In genomic region chr9:100098241-100098886, GRCh38 we compare ENCODE assay signal across 8 cellular contexts. TPM values are rescaled to one million over a fixed set of nuclear protein-coding genes. Genes with fewer than 3 reads are reported as not detected.
DNase-seq lines count a peak whose midpoint lies in the region; ATAC-seq and TF ChIP-seq lines count a peak whose summit lies in the region.

No MANE protein-coding gene starts in this region.

- H3K4me3 ChIP-seq in HAP-1, result peak overlapping the region; percentile 97
- peak overlapping the region; percentile 95 for H3K4me3 ChIP-seq in MM.1S (ENCODE audit: low read length)
- H3K4me3 ChIP-seq in body of pancreas, result peak overlapping the region; percentile 69 to 96
- H3K4me3 ChIP-seq in rectal smooth muscle tissue (ENCODE audit: low read length), result peak overlapping the region; percentile 97

- peak overlapping the region; percentile 80 for H3K9ac ChIP-seq in ES-I3 (ENCODE audit: low read depth, low read length)
- peak overlapping the region; percentile 82 for H3K9ac ChIP-seq in MM.1S (ENCODE audit: low read length)
- H3K9ac ChIP-seq in rectal smooth muscle tissue (ENCODE audit: low read length), result peak overlapping the region; percentile 74

- H3K27ac ChIP-seq in MM.1S (ENCODE audit: low read length) (peak overlapping the region; percentile 60; the same call in 1 of the 2 replicates), body of pancreas (peak overlapping the region; percentile 68 to 96 (median 87)), rectal smooth muscle tissue (ENCODE audit: low read depth, low read length) (peak overlapping the region; percentile 55)

- TF ChIP-seq CTCF in MM.1S (IDR thresholded peaks at IDR 0.05; ENCODE audit: low read length) (no peak), body of pancreas (IDR thresholded peaks at IDR 0.05) (no peak)

- ATAC-seq in body of pancreas, result peak; percentile 58

- H3K4me1 ChIP-seq in ES-I3 (ENCODE audit: insufficient read depth, low read length) (no peaks in the 10 kb centered on the region), HAP-1 (peaks cover 16% of the 10 kb centered on the region), MM.1S (ENCODE audit: low read length) (peaks cover 11% of the 10 kb centered on the region; the same call in 1 of the 2 replicates), body of pancreas (peaks cover 49% of the 10 kb centered on the region), rectal smooth muscle tissue (ENCODE audit: control insufficient read depth, insufficient read depth, low read length) (peaks cover 7% of the 10 kb centered on the region)

- peaks cover 65% of the 10 kb centered on the region for H3K79me2 ChIP-seq in MM.1S (ENCODE audit: low read length)

- H2AFZ ChIP-seq in MM.1S (ENCODE audit: low read length), result peak overlapping the region; percentile 66

- no peaks in the 10 kb centered on the region for H3F3A ChIP-seq in MM.1S (ENCODE audit: insufficient read depth, low read length)

- TF ChIP-seq POLR2A in body of pancreas (IDR thresholded peaks at IDR 0.05), result peak in 1 of 3 donors; percentile 48

- 0% methylated on average over 30 to 34 of the region's 34 CpGs for WGBS in body of pancreas, 2 donors

- peak; percentile 57 to 79 for DNase-seq in HAP-1 (ENCODE audit: low spot score in 2 of 2)
- no peak for DNase-seq in MM.1S
- DNase-seq in SK-N-DZ (ENCODE audit: low spot score), result peak; percentile 29
- DNase-seq in body of pancreas, result peak; percentile 71 to 86 (median 79)
- DNase-seq in iPS DF 4.7 (ENCODE audit: extremely low read depth, low spot score), result peak; percentile 41
- DNase-seq in cortex of kidney (lab: John Stamatoyannopoulos, UW), result no peak

- no peaks in the 10 kb centered on the region for H3K27me3 ChIP-seq in HAP-1 (ENCODE audit: low read depth)
- no peaks in the 10 kb centered on the region for H3K27me3 ChIP-seq in MM.1S (replicated peaks; ENCODE audit: insufficient read depth, low read length)
- no peaks in the 10 kb centered on the region for H3K27me3 ChIP-seq in body of pancreas
- no peaks in the 10 kb centered on the region for H3K27me3 ChIP-seq in rectal smooth muscle tissue (ENCODE audit: control insufficient read depth, insufficient read depth, low read length)

- no peaks in the 10 kb centered on the region for H4K20me1 ChIP-seq in MM.1S (ENCODE audit: insufficient read depth, low read length)

- peak overlapping the region; percentile 84 for H3K4me2 ChIP-seq in MM.1S (ENCODE audit: low read depth, low read length)

- intact Hi-C loops in body of pancreas (cut with DNase I), result no loop called here

- H3K9me3 ChIP-seq in ES-I3 (ENCODE audit: control insufficient read depth, insufficient read depth, low read length), result no peaks in the 10 kb centered on the region
- H3K9me3 ChIP-seq in HAP-1, result no peaks in the 10 kb centered on the region
- H3K9me3 ChIP-seq in MM.1S (replicated peaks; ENCODE audit: insufficient read depth, low read length), result no peaks in the 10 kb centered on the region
- H3K9me3 ChIP-seq in body of pancreas, result no peaks in the 10 kb centered on the region

- in situ Hi-C loops in HAP-1 (cut with MboI; ENCODE audit: low sequenced_read_pairs), result no loop called here

- no peaks in the 10 kb centered on the region for H3K9me2 ChIP-seq in MM.1S (replicated peaks; ENCODE audit: insufficient read depth, low read length)

- no peaks in the 10 kb centered on the region for H3K36me3 ChIP-seq in ES-I3 (ENCODE audit: insufficient read depth, low read length)
- no peaks in the 10 kb centered on the region; the same call in 1 of the 2 replicates for H3K36me3 ChIP-seq in HAP-1 (replicated peaks)
- H3K36me3 ChIP-seq in MM.1S (replicated peaks; ENCODE audit: insufficient read depth, low read length), result no peaks in the 10 kb centered on the region
- no peaks in the 10 kb centered on the region for H3K36me3 ChIP-seq in body of pancreas (replicated peaks in 1 of 2; ENCODE audit: insufficient read depth in 1 of 2, low read depth in 2 of 2)
- H3K36me3 ChIP-seq in rectal smooth muscle tissue (ENCODE audit: control insufficient read depth, insufficient read depth, low read length), result no peaks in the 10 kb centered on the region

RNA-seq across cellular contexts. Expression of gene ERP44, which starts 0.4 kb away (rescaled TPM):
- 10.3 and 12.1 TPM in 2 replicates for polyA plus RNA-seq in SK-N-DZ (2014; cell fraction: cytosol; rRNA removed)
- 7.6 and 8.3 TPM in 2 replicates for polyA plus RNA-seq in SK-N-DZ (2014; cell fraction: nucleus; rRNA removed)
- 10 to 100 TPM; 11.2 to 11.5 TPM for total RNA-seq in body of pancreas

RNA-seq across cellular contexts. Expression of gene INVS, which starts 0.7 kb away (rescaled TPM):
- polyA plus RNA-seq in SK-N-DZ (2014; cell fraction: cytosol; rRNA removed), result 14.0 and 20.1 TPM in 2 replicates
- polyA plus RNA-seq in SK-N-DZ (2014; cell fraction: nucleus; rRNA removed), result 19.5 and 29.2 TPM in 2 replicates
- 10 to 100 TPM; 28.3 to 29.8 TPM for total RNA-seq in body of pancreas

Comparison
In these comparisons a context has a peak if more than half of its experiments do, and no peak if none do; other contexts are left out.
1. DNase-seq: peak in HAP-1 (2 of 2), SK-N-DZ (single experiment), body of pancreas (4 of 4) and iPS DF 4.7 (single experiment); none in MM.1S (single experiment) and cortex of kidney (single experiment).
2. Peak in every context shown above with its lines, with median percentiles within 50 percentile points of each other: H3K9ac ChIP-seq, H3K4me3 ChIP-seq and H3K27ac ChIP-seq.